In the genomic region with DNA sequence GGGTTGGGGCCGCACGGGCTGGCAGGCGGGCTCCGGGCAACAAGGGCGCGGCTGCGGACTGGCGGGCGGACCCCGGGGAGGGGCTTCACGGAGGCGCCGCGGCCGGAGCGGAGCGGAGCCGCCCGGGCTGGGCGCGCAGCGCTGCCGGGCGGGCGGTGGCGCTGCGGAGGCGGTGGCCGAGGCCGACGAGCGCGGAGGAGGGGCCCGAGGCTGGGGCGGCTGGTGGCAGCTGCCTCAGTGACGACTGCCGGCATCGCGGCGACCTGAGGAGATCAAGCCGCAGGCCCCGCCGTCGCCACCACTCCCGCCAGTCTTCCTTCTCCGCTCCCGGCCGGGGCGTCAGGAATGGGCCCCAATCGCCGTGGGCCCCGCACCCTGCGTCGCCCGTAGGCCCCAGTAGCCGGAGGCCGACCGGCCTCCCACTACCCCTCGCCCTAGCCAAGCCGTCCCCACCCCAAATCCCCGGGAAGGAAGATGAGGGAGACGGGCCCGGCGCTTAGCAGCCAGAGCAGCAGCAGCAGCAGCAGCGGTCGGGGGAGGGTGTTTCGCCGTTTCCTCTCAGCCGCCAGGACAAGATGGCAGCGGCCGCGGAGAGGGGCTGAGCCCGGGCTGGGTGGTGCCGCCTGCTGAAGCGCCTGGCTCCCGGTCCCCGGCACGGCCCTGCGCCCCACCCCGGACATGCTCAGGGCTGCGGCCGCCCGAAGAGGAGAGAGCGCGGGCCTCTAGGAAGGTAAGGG, we compare ENCODE assay signal across 8 cellular contexts. TPM values are rescaled to one million over a fixed set of nuclear protein-coding genes. Genes with fewer than 3 reads are reported as not detected.
DNase-seq lines count a peak whose midpoint lies in the region; ATAC-seq and TF ChIP-seq lines count a peak whose summit lies in the region.

A gene (plus strand): TSS at position 222 of the 737 bp plus-strand sequence.

- H3K27ac ChIP-seq in adrenal gland: peak within 1 kb of the TSS; percentile 91 to 100 (median 100)
- peak within 1 kb of the TSS; percentile 95 to 100 (median 100) for H3K27ac ChIP-seq in heart right ventricle
- H3K27ac ChIP-seq in upper lobe of left lung: peak within 1 kb of the TSS; percentile 98 to 100 (median 100)

- H3K4me1 Mint-ChIP-seq in progenitor cell of endocrine pancreas (ENCODE audit: low read depth): peaks cover 26% of the 10 kb centered on the region

- H3K4me3 Mint-ChIP-seq in progenitor cell of endocrine pancreas (ENCODE audit: low read depth): peak within 1 kb of the TSS; percentile 98

- TF ChIP-seq POLR2A in adrenal gland (IDR thresholded peaks at IDR 0.05) (peak; percentile 86 to 93), upper lobe of left lung (IDR thresholded peaks at IDR 0.05) (peak; percentile 86 to 97 (median 88))

- TF ChIP-seq CTCF in GM12873 (IDR thresholded peaks at IDR 0.05; ENCODE audit: insufficient read depth, low read depth, low read length, missing control alignments) (peak; percentile 34), adrenal gland (IDR thresholded peaks at IDR 0.05) (peak in 4 of 6 experiments; percentile 24 to 61 (median 48)), heart right ventricle (IDR thresholded peaks at IDR 0.05) (peak in 5 of 9 donors; percentile 17 to 66 (median 43)), progenitor cell of endocrine pancreas (IDR thresholded peaks at IDR 0.05; ENCODE audit: unreplicated experiment) (peak; percentile 49), upper lobe of left lung (IDR thresholded peaks at IDR 0.05) (peak; percentile 37 to 79 (median 74))

- no peak for TF ChIP-seq EP300 in upper lobe of left lung (IDR thresholded peaks at IDR 0.05)

- intact Hi-C loops in T-helper 1 cell treated with Interleukin-12 subunit alpha and Interleukin-12 subunit beta and Interleukin-4 antibody, amounts not matched to agents 30 ng/mL and 1 ng/mL, for 36 hours (cut with micrococcal nuclease): loop anchor here (1.0 to 10.0 kb wide), 8 partner anchors 245 to 1893 kb away; a partner anchor contains a TSS
- intact Hi-C loops in adrenal gland (cut with DNase I) (loop anchor here (5.0 to 10.0 kb wide), 3 partner anchors 65 to 93 kb away; a partner anchor contains a TSS), heart right ventricle (cut with DNase I) (loop anchor here (2.0 to 10.0 kb wide), 13 partner anchors 23 to 477 kb away; a partner anchor contains a TSS)

- H3K27me3 Mint-ChIP-seq in progenitor cell of endocrine pancreas: peaks cover 9% of the 10 kb centered on the region

- H3K4me3 ChIP-seq in adrenal gland: peak within 1 kb of the TSS; percentile 79 to 97 (median 82)
- H3K4me3 ChIP-seq in heart right ventricle: peak within 1 kb of the TSS; percentile 57 to 97 (median 93)
- H3K4me3 ChIP-seq in upper lobe of left lung: peak within 1 kb of the TSS; percentile 53 to 86 (median 74)

- DNase-seq in NCI-H1048 (lab: John Stamatoyannopoulos, UW) (peak; percentile 36), adrenal gland (peak; percentile 76 to 86 (median 81)), heart right ventricle (peak; percentile 84 to 90), progenitor cell of endocrine pancreas (ENCODE audit: low spot score, unreplicated experiment) (peak; percentile 74), upper lobe of left lung (peak; percentile 91 to 97)

- 0 to 1% (median 0%) methylated on average over 33 to 85 of the region's 85 CpGs; no CpG with 5 or more reads in 1 of the 4 donors for WGBS in adrenal gland, 4 donors
- 0 to 1% methylated on average over 67 to 84 of the region's 85 CpGs for WGBS in heart right ventricle, 2 donors
- WGBS in upper lobe of left lung, 2 donors: 0 to 1% methylated on average over 19 to 57 of the region's 85 CpGs

- no peaks in the 10 kb centered on the region for H3K9me3 Mint-ChIP-seq in progenitor cell of endocrine pancreas (ENCODE audit: low read depth)

- H3K27me3 ChIP-seq in adrenal gland: no peaks in the 10 kb centered on the region
- H3K27me3 ChIP-seq in heart right ventricle: no peaks in the 10 kb centered on the region
- H3K27me3 ChIP-seq in upper lobe of left lung: no peaks in the 10 kb centered on the region

- ATAC-seq in HG02588 (IDR thresholded peaks at IDR 0.05; ENCODE audit: unreplicated experiment) (peak; percentile 82), heart right ventricle (peak; percentile 80 to 92 (median 87)), upper lobe of left lung (ENCODE audit: low FRiP score in 2 of 2) (peak; percentile 93 to 95)

- no peaks in the 10 kb centered on the region for H3K36me3 ChIP-seq in adrenal gland (replicated peaks in 1 of 2)
- H3K36me3 ChIP-seq in heart right ventricle: no peaks in the 10 kb centered on the region
- H3K36me3 ChIP-seq in upper lobe of left lung: no peaks in the 10 kb centered on the region

- no peaks in the 10 kb centered on the region for H3K36me3 Mint-ChIP-seq in progenitor cell of endocrine pancreas (ENCODE audit: insufficient read depth)

- H3K4me1 ChIP-seq in adrenal gland (replicated peaks in 1 of 2): peaks cover 23 to 36% of the 10 kb centered on the region in 2 donors
- peaks cover 0 to 42% (median 35%) of the 10 kb centered on the region in 9 donors for H3K4me1 ChIP-seq in heart right ventricle
- peaks cover 19 to 40% (median 23%) of the 10 kb centered on the region in 4 donors for H3K4me1 ChIP-seq in upper lobe of left lung

- H3K9me3 ChIP-seq in adrenal gland (replicated peaks in 1 of 3) (no peaks in the 10 kb centered on the region), heart right ventricle (no peaks in the 10 kb centered on the region), upper lobe of left lung (no peaks in the 10 kb centered on the region)

- H3K27ac Mint-ChIP-seq in progenitor cell of endocrine pancreas: peak within 1 kb of the TSS; percentile 99

RNA-seq across cellular contexts. Expression of the gene that starts here (rescaled TPM):
- 39.1 and 39.5 TPM in 2 replicates for total RNA-seq in T-helper 1 cell treated with Interleukin-12 subunit alpha and Interleukin-12 subunit beta and Interleukin-4 antibody, amounts not matched to agents 30 ng/mL and 1 ng/mL, for 36 hours
- total RNA-seq in adrenal gland (100 to 1,000 TPM in 3 of 8 donors, 10 to 100 TPM in 5; 62.0 to 154 (median 92.0) TPM), heart right ventricle (100 to 1,000 TPM; 240 to 334 (median 290) TPM), progenitor cell of endocrine pancreas (65.4 and 66.2 TPM in 2 replicates), upper lobe of left lung (100 to 1,000 TPM in 4 of 6 donors, 10 to 100 TPM in 2; 63.9 to 149 (median 133) TPM)
- polyA plus RNA-seq in adrenal gland (10 to 100 TPM; 14.2 to 33.9 (median 14.5) TPM), heart right ventricle (10 to 100 TPM; 15.9 to 32.4 TPM)

Comparison
In these comparisons a context has a peak if more than half of its experiments do, and no peak if none do; other contexts are left out.
1. Peak in every context shown above with its lines: DNase-seq, ATAC-seq, H3K4me3 ChIP-seq and H3K27ac ChIP-seq.
2. DNase-seq: peak in every context shown above with its lines; median percentile 94 in upper lobe of left lung; 87 in heart right ventricle; 81 in adrenal gland; 74 in progenitor cell of endocrine pancreas; 36 in NCI-H1048.